Comparison of ENCODE assay signal across 19 cellular contexts in genomic region chr15:81929557-81929956, GRCh38.
DNase-seq lines count a peak whose midpoint lies in the region; ATAC-seq, FAIRE-seq and TF ChIP-seq lines count a peak whose summit lies in the region.
"Had no signal": no experiment of that assay in that cellular context is flagged by ENCODE, and none has a peak within 500 bp of the region (broad histone marks: within the 10 kb centered on the region; RNA-seq: fewer than 3 reads in every experiment).

No MANE protein-coding gene starts in this region.

- dilution Hi-C loops in IMR-90 (cut with HindIII; ENCODE audit: low sequenced_read_pairs, unreplicated experiment), result no loop called here

- CTCF ChIA-PET in IMR-90 (lab: Yijun Ruan, JAX), result no interaction called here

- H2BK20ac ChIP-seq in IMR-90 (ENCODE audit: low read depth, low read length), result no peak overlapping the region

- no peak overlapping the region for H3K23ac ChIP-seq in IMR-90 (ENCODE audit: low read depth, low read length)

- H3K27me3 ChIP-seq in IMR-90 (ENCODE audit: control insufficient read depth, insufficient read depth, low read length) (no peaks in the 10 kb centered on the region), adipocyte (replicated peaks; ENCODE audit: control insufficient read depth, insufficient read depth, low read length) (peaks cover 5% of the 10 kb centered on the region), gastrocnemius medialis (no peaks in the 10 kb centered on the region), sigmoid colon (no peaks in the 10 kb centered on the region)

- H2BK120ac ChIP-seq in IMR-90 (ENCODE audit: low read depth, low read length), result no peak overlapping the region

- ATAC-seq in IMR-90 (ENCODE audit: low read depth) (no peak; the same call in 1 of the 2 replicates), gastrocnemius medialis (no peak)
- ATAC-seq: CD8-positive, alpha-beta T cell had no signal

- no peak overlapping the region for H4K91ac ChIP-seq in IMR-90 (ENCODE audit: insufficient read depth, low read depth, low read length)

- intact Hi-C loops in IMR-90 (cut with micrococcal nuclease) (no loop called here), gastrocnemius medialis (cut with DNase I; ENCODE audit: low total_unique reads) (no loop called here), sigmoid colon (cut with DNase I) (no loop called here)

- TF ChIP-seq CTCF in IMR-90 (conservative IDR thresholded peaks at IDR 0.05; ENCODE audit: low read depth, low read length) (no peak), gastrocnemius medialis (IDR thresholded peaks at IDR 0.05 in 4 of 5, conservative IDR thresholded peaks at IDR 0.05 in 1 of 5) (no peak), sigmoid colon (IDR thresholded peaks at IDR 0.05) (no peak)

- TF ChIP-seq POLR2A in IMR-90 (IDR thresholded peaks at IDR 0.05; ENCODE audit: low read depth, low read length), result no peak
- no peak for TF ChIP-seq POLR2A in gastrocnemius medialis (IDR thresholded peaks at IDR 0.05)
- no peak for TF ChIP-seq POLR2A in sigmoid colon (IDR thresholded peaks at IDR 0.05)

- TF ChIP-seq RAD21 in IMR-90 (IDR thresholded peaks at IDR 0.05; ENCODE audit: low read length), result no peak

- no peak for FAIRE-seq in HTR-8/SVneo (lab: Jason Lieb, UNC)
- FAIRE-seq: G401.6, GM12892, H1 had no signal

- H2BK5ac ChIP-seq in IMR-90 (ENCODE audit: low read depth, low read length, poor library complexity, severe bottlenecking), result no peak overlapping the region

- H3K14ac ChIP-seq in IMR-90 (replicated peaks; ENCODE audit: low read depth, low read length), result no peak overlapping the region

- no peak for TF ChIP-seq EP300 in sigmoid colon (IDR thresholded peaks at IDR 0.05)

- H3K4me3 ChIP-seq in IMR-90 (ENCODE audit: insufficient read depth, low read depth, low read length), result no peak overlapping the region
- no peak overlapping the region for H3K4me3 ChIP-seq in adipocyte (ENCODE audit: low read length)
- H3K4me3 ChIP-seq in gastrocnemius medialis, result no peak overlapping the region
- H3K4me3 ChIP-seq in sigmoid colon, result no peak overlapping the region
- H3K4me3 ChIP-seq: GM23248 had no signal

- H3K9me3 ChIP-seq in IMR-90 (ENCODE audit: control insufficient read depth, insufficient read depth, low read length) (no peaks in the 10 kb centered on the region), adipocyte (ENCODE audit: control insufficient read depth, low read length) (no peaks in the 10 kb centered on the region), gastrocnemius medialis (no peaks in the 10 kb centered on the region), sigmoid colon (no peaks in the 10 kb centered on the region)
- H3K9me3 ChIP-seq: Caco-2 had no signal

- POLR2A ChIA-PET in IMR-90 (lab: Charles Lee; ENCODE audit: unreplicated experiment), result no interaction called here

- no peak overlapping the region for H3K4me2 ChIP-seq in IMR-90 (ENCODE audit: low read depth, low read length)

- WGBS in IMR-90 (ENCODE audit: extremely low coverage in 2 of 2, insufficient read length in 1 of 2), 2 experiments, result no CpG with 5 or more reads among the region's 3 CpGs
- WGBS in sigmoid colon, 2 donors, result 87 to 89% methylated on average over 3 of the region's 3 CpGs

- no peak overlapping the region for H2BK15ac ChIP-seq in IMR-90 (ENCODE audit: low read depth, low read length)

- H2AK5ac ChIP-seq in IMR-90 (ENCODE audit: low read depth, low read length), result no peak overlapping the region

- H2AFZ ChIP-seq in IMR-90 (replicated peaks; ENCODE audit: low read length, poor library complexity), result no peak overlapping the region
- H2AFZ ChIP-seq: GM23248 had no signal

- H3K27ac ChIP-seq in IMR-90 (ENCODE audit: insufficient read depth, low read length) (no peak overlapping the region), gastrocnemius medialis (no peak overlapping the region), sigmoid colon (no peak overlapping the region)
- H3K27ac ChIP-seq: GM23248 had no signal

- DNase-seq in EL (peak; percentile 74), IMR-90 (peak; percentile 43), adipocyte (ENCODE audit: low read depth) (peak; percentile 14), foreskin melanocyte (peak; percentile 15), gastrocnemius medialis (no peak), HTR-8/SVneo (ENCODE audit: insufficient read length, low spot score) (no peak), sigmoid colon (no peak)
- DNase-seq: C1 segment of cervical spinal cord; Caco-2; CD4-positive, CD25-positive, alpha-beta regulatory T cell; CD8-positive, alpha-beta T cell; DMS153; DND-41; GM23248; H7; HCEC 1CT had no signal

- H4K8ac ChIP-seq in IMR-90 (ENCODE audit: low read depth in 2 of 2, low read length in 2 of 2), result no peak overlapping the region

- in situ Hi-C loops in IMR-90 (cut with MboI; ENCODE audit: low sequenced_read_pairs) (no loop called here), gastrocnemius medialis (cut with MboI; ENCODE audit: low sequenced_read_pairs in 4 of 4) (no loop called here)

- no peak overlapping the region for H3K18ac ChIP-seq in IMR-90 (ENCODE audit: low read depth, low read length)

- no peaks in the 10 kb centered on the region for H3K79me1 ChIP-seq in IMR-90 (ENCODE audit: low read depth in 1 of 2, low read length in 2 of 2)

- 0 out of 2 replicates have a peak, but pooled peaks cover 3% of the 10 kb centered on the region for H3K9me1 ChIP-seq in IMR-90 (ENCODE audit: insufficient read depth, low read length)

- no peak overlapping the region for H2AK9ac ChIP-seq in IMR-90 (replicated peaks; ENCODE audit: low read depth, low read length, poor library complexity)

- H3K4me1 ChIP-seq in IMR-90 (ENCODE audit: control insufficient read depth, insufficient read depth, low read length) (peaks cover 3% of the 10 kb centered on the region), adipocyte (ENCODE audit: control insufficient read depth, insufficient read depth, low read length) (no peaks in the 10 kb centered on the region), gastrocnemius medialis (no peaks in the 10 kb centered on the region), sigmoid colon (peaks cover 0 to 3% (median under 1%) of the 10 kb centered on the region in 4 donors)
- H3K4me1 ChIP-seq: Caco-2 had no signal

- no peak overlapping the region for H3K4ac ChIP-seq in IMR-90 (ENCODE audit: low read depth, low read length)

- H4K5ac ChIP-seq in IMR-90 (ENCODE audit: low read depth, low read length), result no peak overlapping the region

- no TSS peak for BruUV-seq in IMR-90 (replicated peaks; lab: Mats Ljungman, UMichigan)

- no peaks in the 10 kb centered on the region for H3K36me3 ChIP-seq in IMR-90 (ENCODE audit: control insufficient read depth, insufficient read depth, low read length)
- no peaks in the 10 kb centered on the region for H3K36me3 ChIP-seq in adipocyte (ENCODE audit: control insufficient read depth, insufficient read depth, low read length, severe bottlenecking)
- no peaks in the 10 kb centered on the region for H3K36me3 ChIP-seq in gastrocnemius medialis
- H3K36me3 ChIP-seq in sigmoid colon, result no peaks in the 10 kb centered on the region

- H4K20me1 ChIP-seq in IMR-90 (ENCODE audit: insufficient read depth, low read length), result no peaks in the 10 kb centered on the region

- H3K56ac ChIP-seq in IMR-90 (ENCODE audit: extremely low read depth, insufficient read depth, low read length), result no peak overlapping the region

- H3K9ac ChIP-seq in IMR-90 (ENCODE audit: low read depth, low read length), result no peak overlapping the region
- H3K9ac ChIP-seq in adipocyte (ENCODE audit: low read length), result no peak overlapping the region
- H3K9ac ChIP-seq: GM23248 had no signal

TF ChIP-seq in IMR-90, 13 proteins besides CTCF, POLR2A, EP300 and RAD21:
- TF ChIP-seq ELK1 (IDR thresholded peaks at IDR 0.05; ENCODE audit: borderline replicate concordance, low read depth, low read length) (no peak), NFE2L2 (IDR thresholded peaks at IDR 0.05; ENCODE audit: low read depth, low read length) (no peak), BHLHE40 (IDR thresholded peaks at IDR 0.05; ENCODE audit: low read depth, low read length) (no peak), MAFK (IDR thresholded peaks at IDR 0.05; ENCODE audit: low read depth, low read length) (no peak), RCOR1 (IDR thresholded peaks at IDR 0.05; ENCODE audit: insufficient replicate concordance, low read length) (no peak), FOS (IDR thresholded peaks at IDR 0.05; ENCODE audit: low read depth, low read length) (no peak), MAZ (IDR thresholded peaks at IDR 0.05; ENCODE audit: borderline replicate concordance, low read depth, low read length) (no peak), CHD1 (IDR thresholded peaks at IDR 0.05; ENCODE audit: low read depth, low read length) (no peak), SMC3 (IDR thresholded peaks at IDR 0.05; ENCODE audit: low read depth, low read length) (no peak), USF2 (IDR thresholded peaks at IDR 0.05; ENCODE audit: low read depth, low read length) (no peak), RFX5 (IDR thresholded peaks at IDR 0.05; ENCODE audit: low read depth, low read length) (no peak), CEBPB (IDR thresholded peaks at IDR 0.05; ENCODE audit: low read depth, low read length) (no peak), MXI1 (IDR thresholded peaks at IDR 0.05; ENCODE audit: borderline replicate concordance, low read depth, low read length) (no peak)
TF ChIP-seq in IMR-90: peak in this region for 0.

Comparison
In these comparisons a context has a peak if more than half of its experiments do, and no peak if none do; other contexts are left out.
1. DNase-seq: peak in EL (single experiment), IMR-90 (single experiment), adipocyte (single experiment) and foreskin melanocyte (single experiment); none in gastrocnemius medialis (0 of 2), HTR-8/SVneo (single experiment) and sigmoid colon (single experiment).